In the genomic region with DNA sequence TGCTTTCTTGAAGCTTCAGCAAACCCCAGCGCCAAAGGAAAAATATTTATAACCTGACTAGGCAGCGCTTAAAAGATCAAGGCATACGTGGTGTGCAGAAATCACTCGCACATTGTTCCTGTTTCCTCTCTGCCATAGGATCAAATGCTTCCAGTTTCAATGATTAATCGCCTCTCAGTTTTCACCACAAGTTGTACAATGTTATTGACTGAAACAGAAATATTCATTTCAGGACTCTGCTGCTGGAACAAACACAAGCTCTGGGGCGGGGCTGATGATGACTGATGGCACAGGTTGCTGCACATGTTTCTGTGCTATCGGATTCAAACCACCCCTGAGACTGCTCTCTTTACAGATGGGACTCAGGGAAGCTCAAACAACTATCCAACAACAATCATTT, we compare ENCODE assay signal across 8 cellular contexts.
DNase-seq lines count a peak whose midpoint lies in the region; ATAC-seq, FAIRE-seq and TF ChIP-seq lines count a peak whose summit lies in the region.

No MANE protein-coding gene starts in this region.

- H3K9me3 ChIP-seq in kidney (ENCODE audit: control insufficient read depth in 1 of 2, low read length in 2 of 2): no peaks in the 10 kb centered on the region

- H3K4me3 ChIP-seq in kidney (ENCODE audit: low read length in 2 of 2): no peak overlapping the region

- H3K36me3 ChIP-seq in kidney (ENCODE audit: control insufficient read depth in 1 of 2, insufficient read depth in 2 of 2, low read length in 2 of 2): no peaks in the 10 kb centered on the region

- DNase-seq in NCI-H2227 treated with DMSO at 0.1 percent for 48 hours (lab: John Stamatoyannopoulos, UW) (peak; percentile 14), NCI-H2227 (lab: John Stamatoyannopoulos, UW; ENCODE audit: unreplicated experiment) (no peak), globus pallidus (ENCODE audit: low spot score) (no peak), H54 (ENCODE audit: insufficient read length, low spot score) (no peak), kidney (no peak)
- peak; percentile 20 for DNase-seq in activated T-helper 2 cell treated with anti-CD3 and anti-CD28 coated beads, Interferon-gamma antibody, Interleukin-2, Interleukin-4, amounts not matched to agents 10 μg/mL and 5 μg/mL and 100 μg/mL, durations not matched to agents 14 hours and 24 hours and 36 hours (ENCODE audit: low spot score)
- peak; percentile 41 to 80 (median 47) for DNase-seq in stimulated activated CD4-positive, alpha-beta T cell treated with anti-CD3 and anti-CD28 coated beads, TNF-alpha, amount 100 ng/mL, for 24 hours (ENCODE audit: low read depth in 3 of 3)

- H3K4me1 Mint-ChIP-seq in activated T-helper 2 cell treated with anti-CD3 and anti-CD28 coated beads, Interferon-gamma antibody, Interleukin-2, Interleukin-4, amounts not matched to agents 10 μg/mL and 5 μg/mL and 100 μg/mL, durations not matched to agents 14 hours and 24 hours and 36 hours (ENCODE audit: low read depth): peaks cover 14% of the 10 kb centered on the region

- no peaks in the 10 kb centered on the region for H3K36me3 Mint-ChIP-seq in activated T-helper 2 cell treated with anti-CD3 and anti-CD28 coated beads, Interferon-gamma antibody, Interleukin-2, Interleukin-4, amounts not matched to agents 10 μg/mL and 5 μg/mL and 100 μg/mL, durations not matched to agents 14 hours and 24 hours and 36 hours (ENCODE audit: low read depth)

- no peak overlapping the region for H3K9ac ChIP-seq in kidney (ENCODE audit: low read length in 2 of 2)

- FAIRE-seq in H54 (lab: Jason Lieb, UNC) (no peak), kidney (lab: Jason Lieb, UNC) (no peak)

- intact Hi-C loops in activated T-helper 2 cell treated with anti-CD3 and anti-CD28 coated beads, Interferon-gamma antibody, Interleukin-2, Interleukin-4, amounts not matched to agents 10 μg/mL and 5 μg/mL and 100 μg/mL, durations not matched to agents 14 hours and 24 hours and 36 hours (cut with micrococcal nuclease): loop anchor here (1.0 kb wide), 2 partner anchors 25 to 105 kb away; no protein-coding TSS in a partner anchor
- intact Hi-C loops in kidney (cut with DNase I): no loop called here

- H3K27ac Mint-ChIP-seq in activated T-helper 2 cell treated with anti-CD3 and anti-CD28 coated beads, Interferon-gamma antibody, Interleukin-2, Interleukin-4, amounts not matched to agents 10 μg/mL and 5 μg/mL and 100 μg/mL, durations not matched to agents 14 hours and 24 hours and 36 hours: no peak overlapping the region

- no peaks in the 10 kb centered on the region for H3K9me3 Mint-ChIP-seq in activated T-helper 2 cell treated with anti-CD3 and anti-CD28 coated beads, Interferon-gamma antibody, Interleukin-2, Interleukin-4, amounts not matched to agents 10 μg/mL and 5 μg/mL and 100 μg/mL, durations not matched to agents 14 hours and 24 hours and 36 hours

- TF ChIP-seq POLR2A in H54 (IDR thresholded peaks at IDR 0.05; ENCODE audit: low read depth, low read length): no peak

- peaks cover 45% of the 10 kb centered on the region for H3K27me3 Mint-ChIP-seq in activated T-helper 2 cell treated with anti-CD3 and anti-CD28 coated beads, Interferon-gamma antibody, Interleukin-2, Interleukin-4, amounts not matched to agents 10 μg/mL and 5 μg/mL and 100 μg/mL, durations not matched to agents 14 hours and 24 hours and 36 hours (ENCODE audit: low read depth)

- peak; percentile 72 for ATAC-seq in HG03159 (IDR thresholded peaks at IDR 0.05; ENCODE audit: unreplicated experiment)

- H3K4me3 Mint-ChIP-seq in activated T-helper 2 cell treated with anti-CD3 and anti-CD28 coated beads, Interferon-gamma antibody, Interleukin-2, Interleukin-4, amounts not matched to agents 10 μg/mL and 5 μg/mL and 100 μg/mL, durations not matched to agents 14 hours and 24 hours and 36 hours (ENCODE audit: low read depth): no peak overlapping the region

- no peak for TF ChIP-seq CTCF in kidney (IDR thresholded peaks at IDR 0.05; ENCODE audit: borderline replicate concordance, extremely low read depth, insufficient read depth)

- peaks cover 0 to 4% of the 10 kb centered on the region in 2 donors for H3K4me1 ChIP-seq in kidney (ENCODE audit: control insufficient read depth in 1 of 2, insufficient read depth in 1 of 2, low read depth in 1 of 2, low read length in 2 of 2)

- H3K27ac ChIP-seq in kidney (ENCODE audit: low read depth in 2 of 2, low read length in 2 of 2): no peak overlapping the region

Comparison
In these comparisons a context has a peak if more than half of its experiments do, and no peak if none do; other contexts are left out.
1. DNase-seq: peak in NCI-H2227 treated with DMSO at 0.1 percent for 48 hours (single experiment), activated T-helper 2 cell treated with anti-CD3 and anti-CD28 coated beads, Interferon-gamma antibody, Interleukin-2, Interleukin-4, amounts not matched to agents 10 μg/mL and 5 μg/mL and 100 μg/mL, durations not matched to agents 14 hours and 24 hours and 36 hours (single experiment) and stimulated activated CD4-positive, alpha-beta T cell treated with anti-CD3 and anti-CD28 coated beads, TNF-alpha, amount 100 ng/mL, for 24 hours (3 of 3); none in NCI-H2227 (single experiment), globus pallidus (single experiment), H54 (single experiment) and kidney (single experiment).